In genomic region chr16:56093055-56093454, GRCh38 we compare ENCODE assay signal across 14 cellular contexts.
DNase-seq lines count a peak whose midpoint lies in the region; ATAC-seq and TF ChIP-seq lines count a peak whose summit lies in the region.
"Had no signal": no experiment of that assay in that cellular context is flagged by ENCODE, and none has a peak within 500 bp of the region (broad histone marks: within the 10 kb centered on the region; RNA-seq: fewer than 3 reads in every experiment).

No MANE protein-coding gene starts in this region.

- no peaks in the 10 kb centered on the region for H3K4me1 Mint-ChIP-seq in stimulated activated naive CD8-positive, alpha-beta T cell treated with anti-CD3 and anti-CD28 coated beads, Interleukin-15, amount 100 ng/mL, for 72 hours
- no peaks in the 10 kb centered on the region for H3K4me1 Mint-ChIP-seq in glutamatergic neuron (ENCODE audit: low read depth, unreplicated experiment)
- H3K4me1 Mint-ChIP-seq: CD4-positive, CD25-positive, alpha-beta regulatory T cell had no signal

- peak; percentile 66 for ATAC-seq in stimulated activated naive CD8-positive, alpha-beta T cell treated with anti-CD3 and anti-CD28 coated beads, Interleukin-15, Interleukin-2, amounts not matched to agents 100 U/mL and 50 U/mL, for 24 hours
- no peak for ATAC-seq in stimulated activated naive CD8-positive, alpha-beta T cell treated with anti-CD3 and anti-CD28 coated beads, Interleukin-15, amount 100 ng/mL, for 72 hours
- no peak for ATAC-seq in GM19035 (IDR thresholded peaks at IDR 0.05; ENCODE audit: unreplicated experiment)
- ATAC-seq: GM23338 had no signal

- no peak for DNase-seq in stimulated activated naive CD8-positive, alpha-beta T cell treated with anti-CD3 and anti-CD28 coated beads, Interleukin-15, Interleukin-2, amounts not matched to agents 100 U/mL and 50 U/mL, for 24 hours
- no peak for DNase-seq in stimulated activated naive CD8-positive, alpha-beta T cell treated with anti-CD3 and anti-CD28 coated beads, Interleukin-15, amount 100 ng/mL, for 72 hours
- DNase-seq in ecto neural progenitor cell (ENCODE audit: low spot score) (peak; percentile 20), glutamatergic neuron (no peak), caudate nucleus (lab: John Stamatoyannopoulos, UW) (no peak), DMS 273 treated with DMSO at 0.1 percent for 48 hours (lab: John Stamatoyannopoulos, UW) (no peak)
- DNase-seq: ACHN; CD4-positive, CD25-positive, alpha-beta regulatory T cell; DMS79; H7 had no signal

- H3K9me3 Mint-ChIP-seq in stimulated activated naive CD8-positive, alpha-beta T cell treated with anti-CD3 and anti-CD28 coated beads, Interleukin-15, amount 100 ng/mL, for 72 hours = no peaks in the 10 kb centered on the region
- peaks cover 2% of the 10 kb centered on the region for H3K9me3 Mint-ChIP-seq in glutamatergic neuron (ENCODE audit: unreplicated experiment)
- H3K9me3 Mint-ChIP-seq: GM23338 had no signal

- H3K27ac ChIP-seq in caudate nucleus (ENCODE audit: low read depth, low read length) = no peak overlapping the region
- H3K27ac ChIP-seq: BLaER1 treated with 17β-estradiol and CSF1 and Interleukin-3, amounts not matched to agents 10 nM and 100 nM; HL-60 had no signal

- H3K4me3 Mint-ChIP-seq in stimulated activated naive CD8-positive, alpha-beta T cell treated with anti-CD3 and anti-CD28 coated beads, Interleukin-15, amount 100 ng/mL, for 72 hours = no peak overlapping the region
- no peak overlapping the region for H3K4me3 Mint-ChIP-seq in glutamatergic neuron (ENCODE audit: unreplicated experiment)
- H3K4me3 Mint-ChIP-seq: CD4-positive, CD25-positive, alpha-beta regulatory T cell; GM23338 had no signal

- H3K27ac Mint-ChIP-seq in stimulated activated naive CD8-positive, alpha-beta T cell treated with anti-CD3 and anti-CD28 coated beads, Interleukin-15, amount 100 ng/mL, for 72 hours = peak overlapping the region in 1 of 2 donors; percentile 26
- peak overlapping the region; percentile 5 for H3K27ac Mint-ChIP-seq in glutamatergic neuron (ENCODE audit: unreplicated experiment)
- H3K27ac Mint-ChIP-seq: GM23338 had no signal

- H3K27me3 Mint-ChIP-seq in stimulated activated naive CD8-positive, alpha-beta T cell treated with anti-CD3 and anti-CD28 coated beads, Interleukin-15, amount 100 ng/mL, for 72 hours = peaks cover 8% of the 10 kb centered on the region
- H3K27me3 Mint-ChIP-seq in glutamatergic neuron (ENCODE audit: unreplicated experiment) = no peaks in the 10 kb centered on the region

- TF ChIP-seq CTCF in glutamatergic neuron (IDR thresholded peaks at IDR 0.05; ENCODE audit: partially characterized antibody, unreplicated experiment) = no peak

- H3K36me3 Mint-ChIP-seq in glutamatergic neuron (ENCODE audit: unreplicated experiment) = peaks cover 7% of the 10 kb centered on the region
- H3K36me3 Mint-ChIP-seq: CD4-positive, CD25-positive, alpha-beta regulatory T cell had no signal
